15 cellular contexts compared by ENCODE assay signal in the genomic region with DNA sequence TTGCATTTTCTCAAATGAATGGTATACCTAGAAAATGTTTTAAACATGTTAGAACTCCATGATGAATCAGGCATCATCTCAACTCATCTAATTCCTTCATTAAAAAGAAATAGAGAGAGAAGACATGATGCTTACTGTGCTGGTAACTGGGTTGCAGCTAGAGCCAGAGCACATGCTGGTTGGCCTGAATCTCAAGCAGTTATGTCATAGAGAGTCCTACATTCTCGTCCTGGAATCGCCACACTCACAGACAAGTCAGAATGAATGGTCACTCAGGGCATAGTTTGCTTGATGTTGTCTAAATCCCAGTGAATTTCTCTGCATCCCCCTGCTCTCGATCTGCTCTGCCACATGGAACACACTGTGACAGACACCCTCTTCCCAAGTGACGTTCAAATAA. TPM values are rescaled to one million over a fixed set of nuclear protein-coding genes. Genes with fewer than 3 reads are reported as not detected.
"Had no signal": no experiment of that assay in that cellular context is flagged by ENCODE, and none has a peak within 500 bp of the region (broad histone marks: within the 10 kb centered on the region; RNA-seq: fewer than 3 reads in every experiment).

No MANE protein-coding gene starts in this region.

RNA-seq across cellular contexts. Expression of a gene that starts 0.7 kb away (rescaled TPM):
- total RNA-seq: activated B cell treated with CpG ODN at 0.5 μM for 24 hours; activated CD4-positive, alpha-beta memory T cell treated with anti-CD3 and anti-CD28 coated beads for 36 hours; activated CD4-positive, alpha-beta memory T cell treated with anti-CD3 and anti-CD28 coated beads, Interleukin-2, amount 10 ng/mL, durations not matched to agents 7 days and 5 days; activated CD4-positive, alpha-beta T cell treated with anti-CD3 and anti-CD28 coated beads for 36 hours; activated CD4-positive, alpha-beta T cell treated with anti-CD3 and anti-CD28 coated beads, Interleukin-2, amount 10 ng/mL, durations not matched to agents 24 days and 14 days; activated CD4-positive, alpha-beta T cell treated with anti-CD3 and anti-CD28 coated beads, Interleukin-2, amount 10 ng/mL, durations not matched to agents 7 days and 5 days; activated CD8-positive, alpha-beta memory T cell treated with anti-CD3 and anti-CD28 coated beads for 36 hours; activated CD8-positive, alpha-beta memory T cell treated with anti-CD3 and anti-CD28 coated beads, Interleukin-2, amount 10 ng/mL, durations not matched to agents 7 days and 5 days; activated CD8-positive, alpha-beta T cell treated with anti-CD3 and anti-CD28 coated beads for 36 hours; activated CD8-positive, alpha-beta T cell treated with anti-CD3 and anti-CD28 coated beads, Interleukin-2, amount 10 ng/mL, durations not matched to agents 7 days and 5 days; T-cell; T-helper 1 cell treated with Interleukin-12 subunit alpha and Interleukin-12 subunit beta and Interleukin-4 antibody, amounts not matched to agents 30 ng/mL and 1 ng/mL, for 36 hours; T-helper 17 cell; T-helper 2 cell treated with Interferon-gamma antibody and Interleukin-4, amounts not matched to agents 100 ng/mL and 5 ng/mL, for 36 hours; WTC11 had no signal

RNA-seq across cellular contexts. Expression of a gene that starts 4.9 kb away (rescaled TPM):
- total RNA-seq: activated B cell treated with CpG ODN at 0.5 μM for 24 hours; activated CD4-positive, alpha-beta memory T cell treated with anti-CD3 and anti-CD28 coated beads for 36 hours; activated CD4-positive, alpha-beta memory T cell treated with anti-CD3 and anti-CD28 coated beads, Interleukin-2, amount 10 ng/mL, durations not matched to agents 7 days and 5 days; activated CD4-positive, alpha-beta T cell treated with anti-CD3 and anti-CD28 coated beads for 36 hours; activated CD4-positive, alpha-beta T cell treated with anti-CD3 and anti-CD28 coated beads, Interleukin-2, amount 10 ng/mL, durations not matched to agents 24 days and 14 days; activated CD4-positive, alpha-beta T cell treated with anti-CD3 and anti-CD28 coated beads, Interleukin-2, amount 10 ng/mL, durations not matched to agents 7 days and 5 days; activated CD8-positive, alpha-beta memory T cell treated with anti-CD3 and anti-CD28 coated beads for 36 hours; activated CD8-positive, alpha-beta memory T cell treated with anti-CD3 and anti-CD28 coated beads, Interleukin-2, amount 10 ng/mL, durations not matched to agents 7 days and 5 days; activated CD8-positive, alpha-beta T cell treated with anti-CD3 and anti-CD28 coated beads for 36 hours; activated CD8-positive, alpha-beta T cell treated with anti-CD3 and anti-CD28 coated beads, Interleukin-2, amount 10 ng/mL, durations not matched to agents 7 days and 5 days; T-cell; T-helper 1 cell treated with Interleukin-12 subunit alpha and Interleukin-12 subunit beta and Interleukin-4 antibody, amounts not matched to agents 30 ng/mL and 1 ng/mL, for 36 hours; T-helper 17 cell; T-helper 2 cell treated with Interferon-gamma antibody and Interleukin-4, amounts not matched to agents 100 ng/mL and 5 ng/mL, for 36 hours; WTC11 had no signal

RNA-seq across cellular contexts. Expression of a gene that starts 10.7 kb away (rescaled TPM):
- total RNA-seq: activated B cell treated with CpG ODN at 0.5 μM for 24 hours; activated CD4-positive, alpha-beta memory T cell treated with anti-CD3 and anti-CD28 coated beads for 36 hours; activated CD4-positive, alpha-beta memory T cell treated with anti-CD3 and anti-CD28 coated beads, Interleukin-2, amount 10 ng/mL, durations not matched to agents 7 days and 5 days; activated CD4-positive, alpha-beta T cell treated with anti-CD3 and anti-CD28 coated beads for 36 hours; activated CD4-positive, alpha-beta T cell treated with anti-CD3 and anti-CD28 coated beads, Interleukin-2, amount 10 ng/mL, durations not matched to agents 24 days and 14 days; activated CD4-positive, alpha-beta T cell treated with anti-CD3 and anti-CD28 coated beads, Interleukin-2, amount 10 ng/mL, durations not matched to agents 7 days and 5 days; activated CD8-positive, alpha-beta memory T cell treated with anti-CD3 and anti-CD28 coated beads for 36 hours; activated CD8-positive, alpha-beta memory T cell treated with anti-CD3 and anti-CD28 coated beads, Interleukin-2, amount 10 ng/mL, durations not matched to agents 7 days and 5 days; activated CD8-positive, alpha-beta T cell treated with anti-CD3 and anti-CD28 coated beads for 36 hours; activated CD8-positive, alpha-beta T cell treated with anti-CD3 and anti-CD28 coated beads, Interleukin-2, amount 10 ng/mL, durations not matched to agents 7 days and 5 days; T-cell; T-helper 1 cell treated with Interleukin-12 subunit alpha and Interleukin-12 subunit beta and Interleukin-4 antibody, amounts not matched to agents 30 ng/mL and 1 ng/mL, for 36 hours; T-helper 17 cell; T-helper 2 cell treated with Interferon-gamma antibody and Interleukin-4, amounts not matched to agents 100 ng/mL and 5 ng/mL, for 36 hours; WTC11 had no signal

RNA-seq across cellular contexts. Expression of a gene that starts 12.4 kb away (rescaled TPM):
- total RNA-seq: activated B cell treated with CpG ODN at 0.5 μM for 24 hours; activated CD4-positive, alpha-beta memory T cell treated with anti-CD3 and anti-CD28 coated beads for 36 hours; activated CD4-positive, alpha-beta memory T cell treated with anti-CD3 and anti-CD28 coated beads, Interleukin-2, amount 10 ng/mL, durations not matched to agents 7 days and 5 days; activated CD4-positive, alpha-beta T cell treated with anti-CD3 and anti-CD28 coated beads for 36 hours; activated CD4-positive, alpha-beta T cell treated with anti-CD3 and anti-CD28 coated beads, Interleukin-2, amount 10 ng/mL, durations not matched to agents 24 days and 14 days; activated CD4-positive, alpha-beta T cell treated with anti-CD3 and anti-CD28 coated beads, Interleukin-2, amount 10 ng/mL, durations not matched to agents 7 days and 5 days; activated CD8-positive, alpha-beta memory T cell treated with anti-CD3 and anti-CD28 coated beads for 36 hours; activated CD8-positive, alpha-beta memory T cell treated with anti-CD3 and anti-CD28 coated beads, Interleukin-2, amount 10 ng/mL, durations not matched to agents 7 days and 5 days; activated CD8-positive, alpha-beta T cell treated with anti-CD3 and anti-CD28 coated beads for 36 hours; activated CD8-positive, alpha-beta T cell treated with anti-CD3 and anti-CD28 coated beads, Interleukin-2, amount 10 ng/mL, durations not matched to agents 7 days and 5 days; T-cell; T-helper 1 cell treated with Interleukin-12 subunit alpha and Interleukin-12 subunit beta and Interleukin-4 antibody, amounts not matched to agents 30 ng/mL and 1 ng/mL, for 36 hours; T-helper 17 cell; T-helper 2 cell treated with Interferon-gamma antibody and Interleukin-4, amounts not matched to agents 100 ng/mL and 5 ng/mL, for 36 hours; WTC11 had no signal

RNA-seq across cellular contexts. Expression of a gene that starts 18.1 kb away (rescaled TPM):
- total RNA-seq: activated B cell treated with CpG ODN at 0.5 μM for 24 hours; activated CD4-positive, alpha-beta memory T cell treated with anti-CD3 and anti-CD28 coated beads for 36 hours; activated CD4-positive, alpha-beta memory T cell treated with anti-CD3 and anti-CD28 coated beads, Interleukin-2, amount 10 ng/mL, durations not matched to agents 7 days and 5 days; activated CD4-positive, alpha-beta T cell treated with anti-CD3 and anti-CD28 coated beads for 36 hours; activated CD4-positive, alpha-beta T cell treated with anti-CD3 and anti-CD28 coated beads, Interleukin-2, amount 10 ng/mL, durations not matched to agents 24 days and 14 days; activated CD4-positive, alpha-beta T cell treated with anti-CD3 and anti-CD28 coated beads, Interleukin-2, amount 10 ng/mL, durations not matched to agents 7 days and 5 days; activated CD8-positive, alpha-beta memory T cell treated with anti-CD3 and anti-CD28 coated beads for 36 hours; activated CD8-positive, alpha-beta memory T cell treated with anti-CD3 and anti-CD28 coated beads, Interleukin-2, amount 10 ng/mL, durations not matched to agents 7 days and 5 days; activated CD8-positive, alpha-beta T cell treated with anti-CD3 and anti-CD28 coated beads for 36 hours; activated CD8-positive, alpha-beta T cell treated with anti-CD3 and anti-CD28 coated beads, Interleukin-2, amount 10 ng/mL, durations not matched to agents 7 days and 5 days; T-cell; T-helper 1 cell treated with Interleukin-12 subunit alpha and Interleukin-12 subunit beta and Interleukin-4 antibody, amounts not matched to agents 30 ng/mL and 1 ng/mL, for 36 hours; T-helper 17 cell; T-helper 2 cell treated with Interferon-gamma antibody and Interleukin-4, amounts not matched to agents 100 ng/mL and 5 ng/mL, for 36 hours; WTC11 had no signal
